ENCODE assay signal across 10 cellular contexts in genomic region chr1:29171089-29171488, GRCh38. TPM values are rescaled to one million over a fixed set of nuclear protein-coding genes. Genes with fewer than 3 reads are reported as not detected.
DNase-seq lines count a peak whose midpoint lies in the region; ATAC-seq and TF ChIP-seq lines count a peak whose summit lies in the region.
"Had no signal": no experiment of that assay in that cellular context is flagged by ENCODE, and none has a peak within 500 bp of the region (broad histone marks: within the 10 kb centered on the region; RNA-seq: fewer than 3 reads in every experiment).

No MANE protein-coding gene starts in this region.

- H4K20me1 ChIP-seq in IMR-90 (ENCODE audit: insufficient read depth, low read length) = peaks cover 79% of the 10 kb centered on the region

- no peak overlapping the region for H2BK15ac ChIP-seq in IMR-90 (ENCODE audit: low read depth, low read length)

- no peak overlapping the region for H2BK120ac ChIP-seq in IMR-90 (ENCODE audit: low read depth, low read length)

- WGBS in IMR-90 (ENCODE audit: extremely low coverage in 2 of 2, insufficient read length in 1 of 2), 2 experiments = no CpG with 5 or more reads among the region's 3 CpGs

- H3K4me1 ChIP-seq in CD4-positive, alpha-beta memory T cell (ENCODE audit: insufficient read depth, low read length) = peaks cover 58% of the 10 kb centered on the region
- H3K4me1 ChIP-seq in IMR-90 (ENCODE audit: control insufficient read depth, insufficient read depth, low read length) (peaks cover 13% of the 10 kb centered on the region), mucosa of descending colon (ENCODE audit: low read depth) (peaks cover 29% of the 10 kb centered on the region)

- H4K91ac ChIP-seq in IMR-90 (ENCODE audit: insufficient read depth, low read depth, low read length) = no peak overlapping the region

- no peak overlapping the region for H2AK5ac ChIP-seq in IMR-90 (ENCODE audit: low read depth, low read length)

- H3K27ac ChIP-seq in CD4-positive, alpha-beta memory T cell (ENCODE audit: low read depth, low read length) = no peak overlapping the region
- H3K27ac ChIP-seq in IMR-90 (ENCODE audit: insufficient read depth, low read length) = no peak overlapping the region

- peaks cover 11% of the 10 kb centered on the region for H3K9me1 ChIP-seq in IMR-90 (ENCODE audit: insufficient read depth, low read length)

- H3K9me3 Mint-ChIP-seq in CD4-positive, alpha-beta memory T cell = no peaks in the 10 kb centered on the region
- no peaks in the 10 kb centered on the region for H3K9me3 Mint-ChIP-seq in activated T-helper 17 cell treated with anti-CD3 and anti-CD28 coated beads, Interleukin-2, amount 50 U/mL, for 72 hours

- in situ Hi-C loops in IMR-90 (cut with MboI; ENCODE audit: low sequenced_read_pairs) = no loop called here

- CTCF ChIA-PET in CD4-positive, alpha-beta memory T cell (lab: Charles Lee; ENCODE audit: partially characterized antibody) = interaction anchor here (1.4 to 2.5 kb wide), 3 partner anchors 9 to 30 kb away, joined by 4 to 10 read pairs (median 4); partner anchors contain the start of gene SRSF4
- CTCF ChIA-PET in IMR-90 (lab: Yijun Ruan, JAX) = interaction anchor here (0.7 kb wide), 1 partner anchor 12 kb away, joined by 4 read pairs; no protein-coding TSS in a partner anchor

- H3K27me3 Mint-ChIP-seq in CD4-positive, alpha-beta memory T cell = no peaks in the 10 kb centered on the region
- no peaks in the 10 kb centered on the region for H3K27me3 Mint-ChIP-seq in activated T-helper 17 cell treated with anti-CD3 and anti-CD28 coated beads, Interleukin-2, amount 50 U/mL, for 72 hours

- ATAC-seq in IMR-90 (ENCODE audit: low read depth) (peak; percentile 34), mucosa of descending colon (peak; percentile 19), HG03280 (IDR thresholded peaks at IDR 0.05; ENCODE audit: unreplicated experiment) (no peak)
- no peak for ATAC-seq in activated T-helper 17 cell treated with anti-CD3 and anti-CD28 coated beads, Interleukin-2, amount 50 U/mL, for 72 hours (replicated peaks)

- H3K14ac ChIP-seq in IMR-90 (replicated peaks; ENCODE audit: low read depth, low read length) = 0 out of 2 replicates have a peak overlapping the region, but pooled peaks have one; percentile 11

- peak overlapping the region in 5 of 7 donors; percentile 6 to 84 (median 32) for H3K27ac Mint-ChIP-seq in CD4-positive, alpha-beta memory T cell
- peak overlapping the region; percentile 66 for H3K27ac Mint-ChIP-seq in activated T-helper 17 cell treated with anti-CD3 and anti-CD28 coated beads, Interleukin-2, amount 50 U/mL, for 72 hours

- POLR2A ChIA-PET in CD4-positive, alpha-beta memory T cell (lab: Charles Lee; ENCODE audit: partially characterized antibody) = interaction anchor here (1.2 to 4.5 kb wide), 3 partner anchors 10 to 30 kb away, joined by 3 to 26 read pairs (median 3); partner anchors contain the start of gene SRSF4
- POLR2A ChIA-PET in IMR-90 (lab: Charles Lee; ENCODE audit: unreplicated experiment) = interaction anchor here (0.7 to 1.5 kb wide), 2 partner anchors 11 to 23 kb away, joined by 3 to 5 read pairs; partner anchors contain the start of gene SRSF4

- no peak overlapping the region for H2BK20ac ChIP-seq in IMR-90 (ENCODE audit: low read depth, low read length)

- no peak overlapping the region for H2AFZ ChIP-seq in IMR-90 (replicated peaks; ENCODE audit: low read length, poor library complexity)

- TF ChIP-seq RAD21 in IMR-90 (IDR thresholded peaks at IDR 0.05; ENCODE audit: low read length) = no peak

- H2BK5ac ChIP-seq in IMR-90 (ENCODE audit: low read depth, low read length, poor library complexity, severe bottlenecking) = no peak overlapping the region

- no peak for TF ChIP-seq CTCF in IMR-90 (conservative IDR thresholded peaks at IDR 0.05; ENCODE audit: low read depth, low read length)
- TF ChIP-seq CTCF in mucosa of descending colon (IDR thresholded peaks at IDR 0.05) = no peak

- H2AK9ac ChIP-seq in IMR-90 (replicated peaks; ENCODE audit: low read depth, low read length, poor library complexity) = no peak overlapping the region

- dilution Hi-C loops in IMR-90 (cut with HindIII; ENCODE audit: low sequenced_read_pairs, unreplicated experiment) = no loop called here

- H3K36me3 ChIP-seq in CD4-positive, alpha-beta memory T cell (ENCODE audit: insufficient read depth, low read length) = peaks cover 20% of the 10 kb centered on the region
- H3K36me3 ChIP-seq in IMR-90 (ENCODE audit: control insufficient read depth, insufficient read depth, low read length) (peaks cover 15% of the 10 kb centered on the region), mucosa of descending colon (ENCODE audit: low read depth) (no peaks in the 10 kb centered on the region)

- H3K27me3 ChIP-seq in CD4-positive, alpha-beta memory T cell (ENCODE audit: insufficient read depth, low read length) = no peaks in the 10 kb centered on the region
- no peaks in the 10 kb centered on the region for H3K27me3 ChIP-seq in IMR-90 (ENCODE audit: control insufficient read depth, insufficient read depth, low read length)

- BruUV-seq in IMR-90 (replicated peaks; lab: Mats Ljungman, UMichigan) = no TSS peak

- peak overlapping the region in 6 of 8 donors; percentile 14 to 78 (median 59) for H3K4me3 Mint-ChIP-seq in CD4-positive, alpha-beta memory T cell
- peak overlapping the region; percentile 61 for H3K4me3 Mint-ChIP-seq in activated T-helper 17 cell treated with anti-CD3 and anti-CD28 coated beads, Interleukin-2, amount 50 U/mL, for 72 hours

- H3K18ac ChIP-seq in IMR-90 (ENCODE audit: low read depth, low read length) = no peak overlapping the region

- intact Hi-C loops in CD4-positive, alpha-beta memory T cell (cut with micrococcal nuclease) = no loop called here
- intact Hi-C loops in IMR-90 (cut with micrococcal nuclease) (no loop called here), mucosa of descending colon (cut with DNase I, micrococcal nuclease) (loop anchor here in 1 of 2 donors (10.0 kb wide), 1 partner anchor 46 kb away; the partner anchor contains the start of gene TMEM200B)

- peak overlapping the region; percentile 60; the same call in 1 of the 2 replicates for H3K23ac ChIP-seq in IMR-90 (ENCODE audit: low read depth, low read length)

- no peak overlapping the region for H4K8ac ChIP-seq in IMR-90 (ENCODE audit: low read depth in 2 of 2, low read length in 2 of 2)

- H3K56ac ChIP-seq in IMR-90 (ENCODE audit: extremely low read depth, insufficient read depth, low read length) = no peak overlapping the region

- H3K4me3 ChIP-seq in CD4-positive, alpha-beta memory T cell (ENCODE audit: low read length in 2 of 2) = no peak overlapping the region
- no peak overlapping the region for H3K4me3 ChIP-seq in IMR-90 (ENCODE audit: insufficient read depth, low read depth, low read length)
- H3K4me3 ChIP-seq in mucosa of descending colon = no peak overlapping the region

- H4K5ac ChIP-seq in IMR-90 (ENCODE audit: low read depth, low read length) = no peak overlapping the region

- no peak overlapping the region; the same call in 1 of the 2 replicates for H3K4me2 ChIP-seq in IMR-90 (ENCODE audit: low read depth, low read length)

- peaks cover 31 to 48% of the 10 kb centered on the region in 2 donors for H3K36me3 Mint-ChIP-seq in CD4-positive, alpha-beta memory T cell
- H3K36me3 Mint-ChIP-seq in activated T-helper 17 cell treated with anti-CD3 and anti-CD28 coated beads, Interleukin-2, amount 50 U/mL, for 72 hours (ENCODE audit: low read depth) = peaks cover 86% of the 10 kb centered on the region

- H3K4me1 Mint-ChIP-seq in CD4-positive, alpha-beta memory T cell = peaks cover 49 to 73% (median 62%) of the 10 kb centered on the region in 4 donors
- H3K4me1 Mint-ChIP-seq in activated T-helper 17 cell treated with anti-CD3 and anti-CD28 coated beads, Interleukin-2, amount 50 U/mL, for 72 hours = peaks cover 47% of the 10 kb centered on the region

- no peak overlapping the region for H3K4ac ChIP-seq in IMR-90 (ENCODE audit: low read depth, low read length)

- DNase-seq in CD4-positive, alpha-beta memory T cell = no peak
- DNase-seq in IMR-90 (no peak), mucosa of descending colon (no peak), NCI-H774 (lab: John Stamatoyannopoulos, UW) (no peak), NCI-H2081 (lab: John Stamatoyannopoulos, UW) (no peak), NCI-H2081 treated with DMSO at 0.1 percent for 48 hours (lab: John Stamatoyannopoulos, UW) (no peak)
- DNase-seq: effector memory CD4-positive, alpha-beta T cell; SHP77 treated with DMSO at 0.1 percent for 48 hours had no signal

- H3K9me3 ChIP-seq in CD4-positive, alpha-beta memory T cell (ENCODE audit: control insufficient read depth in 1 of 2, low read length in 2 of 2) = no peaks in the 10 kb centered on the region
- H3K9me3 ChIP-seq in IMR-90 (ENCODE audit: control insufficient read depth, insufficient read depth, low read length) (no peaks in the 10 kb centered on the region), mucosa of descending colon (no peaks in the 10 kb centered on the region)

- no peak for TF ChIP-seq POLR2A in IMR-90 (IDR thresholded peaks at IDR 0.05; ENCODE audit: low read depth, low read length)

- H3K9ac ChIP-seq in IMR-90 (ENCODE audit: low read depth, low read length) = no peak overlapping the region

- peaks cover 7 to 53% of the 10 kb centered on the region in 2 experiments for H3K79me1 ChIP-seq in IMR-90 (ENCODE audit: low read depth in 1 of 2, low read length in 2 of 2)

RNA-seq across cellular contexts. Expression of gene SRSF4, which starts 10.6 kb away (rescaled TPM):
- 10 to 100 TPM; 83.3 to 86.8 TPM for total RNA-seq in CD4-positive, alpha-beta memory T cell
- 100 to 1,000 TPM in 1 of 2 donors, 10 to 100 TPM in 1; 60.2 to 104 TPM for polyA plus RNA-seq in CD4-positive, alpha-beta memory T cell
- total RNA-seq in IMR-90 (2012; rRNA removed) = 20.8 and 38.6 TPM in 2 replicates
- 37.8 and 48.5 TPM in 2 replicates for polyA plus RNA-seq in IMR-90 (2012; rRNA removed)
- 20.4 and 21.2 TPM in 2 replicates for polyA plus RNA-seq in IMR-90 (2012; cell fraction: cytosol; rRNA removed)
- polyA plus RNA-seq in IMR-90 (2012; cell fraction: nucleus; rRNA removed; ENCODE audit: low replicate concordance) = 75.0 and 295 TPM in 2 replicates
- 100 to 1,000 TPM; 118 to 125 TPM for total RNA-seq in activated T-helper 17 cell treated with anti-CD3 and anti-CD28 coated beads, Interleukin-2, amount 50 U/mL, for 72 hours
- 100 to 1,000 TPM in 1 of 3 donors, 10 to 100 TPM in 2; 63.7 to 140 (median 75.2) TPM for total RNA-seq in mucosa of descending colon

RNA-seq across cellular contexts. Expression of gene TMEM200B, which starts 47.4 kb away (rescaled TPM):
- not detected for total RNA-seq in CD4-positive, alpha-beta memory T cell
- under 1 TPM in 1 of 2 donors, not detected in 1; 0.24 TPM for polyA plus RNA-seq in CD4-positive, alpha-beta memory T cell
- 4.2 and 4.8 TPM in 2 replicates for total RNA-seq in IMR-90 (2012; rRNA removed)
- polyA plus RNA-seq in IMR-90 (2012; rRNA removed) = 4.6 and 6.2 TPM in 2 replicates
- 3.8 and 6.7 TPM in 2 replicates for polyA plus RNA-seq in IMR-90 (2012; cell fraction: cytosol; rRNA removed)
- 7.2 and 8.6 TPM in 2 replicates for polyA plus RNA-seq in IMR-90 (2012; cell fraction: nucleus; rRNA removed; ENCODE audit: low replicate concordance)
- total RNA-seq in activated T-helper 17 cell treated with anti-CD3 and anti-CD28 coated beads, Interleukin-2, amount 50 U/mL, for 72 hours = 1 to 10 TPM in 1 of 2 donors, not detected in 1; 1.1 TPM
- 10 to 100 TPM in 1 of 3 donors, 1 to 10 TPM in 1, under 1 TPM in 1; 0.90 to 33.9 (median 3.9) TPM for total RNA-seq in mucosa of descending colon

RNA-seq across cellular contexts. Expression of gene MECR, which starts 59.6 kb away (rescaled TPM):
- total RNA-seq in CD4-positive, alpha-beta memory T cell = 10 to 100 TPM; 15.8 to 17.1 TPM
- polyA plus RNA-seq in CD4-positive, alpha-beta memory T cell = 10 to 100 TPM; 12.0 to 12.6 TPM
- total RNA-seq in IMR-90 (2012; rRNA removed) = 19.2 and 20.3 TPM in 2 replicates
- polyA plus RNA-seq in IMR-90 (2012; rRNA removed) = 24.8 and 38.1 TPM in 2 replicates
- polyA plus RNA-seq in IMR-90 (2012; cell fraction: cytosol; rRNA removed) = 15.9 and 19.6 TPM in 2 replicates
- 25.0 and 29.9 TPM in 2 replicates for polyA plus RNA-seq in IMR-90 (2012; cell fraction: nucleus; rRNA removed; ENCODE audit: low replicate concordance)
- total RNA-seq in activated T-helper 17 cell treated with anti-CD3 and anti-CD28 coated beads, Interleukin-2, amount 50 U/mL, for 72 hours = 10 to 100 TPM; 21.0 to 38.3 TPM
- total RNA-seq in mucosa of descending colon = 10 to 100 TPM; 18.3 to 20.8 (median 19.5) TPM

Comparison
In these comparisons a context has a peak if more than half of its experiments do, and no peak if none do; other contexts are left out.
1. ATAC-seq: peak in IMR-90 (single experiment) and mucosa of descending colon (single experiment); none in activated T-helper 17 cell treated with anti-CD3 and anti-CD28 coated beads, Interleukin-2, amount 50 U/mL, for 72 hours (single experiment) and HG03280 (single experiment).